16 cellular contexts compared by ENCODE assay signal in the genomic region with DNA sequence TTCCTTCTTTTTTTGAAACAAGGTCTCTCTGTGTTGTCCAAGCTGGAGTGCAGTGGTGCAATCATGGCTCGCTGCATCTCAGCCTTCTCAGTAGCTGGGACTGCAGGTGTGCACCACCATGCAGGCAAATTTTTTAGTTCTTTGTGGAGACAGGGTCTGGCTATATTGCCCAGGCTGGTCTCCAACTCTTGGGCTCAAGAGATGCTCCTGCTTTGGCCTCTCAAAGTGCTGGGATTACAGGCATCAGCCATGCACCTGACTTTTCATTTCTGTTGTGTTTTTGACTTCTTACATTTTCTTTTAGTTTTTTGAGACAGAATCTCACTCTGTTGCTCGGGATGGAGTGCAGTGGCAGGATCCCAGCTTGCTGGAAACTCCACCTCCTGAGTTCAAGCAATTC. TPM values are rescaled to one million over a fixed set of nuclear protein-coding genes. Genes with fewer than 3 reads are reported as not detected.
DNase-seq lines count a peak whose midpoint lies in the region; ATAC-seq, FAIRE-seq and TF ChIP-seq lines count a peak whose summit lies in the region.
"Not testable (repeated sequence)": the region's sequence is repeated elsewhere in the genome, so short reads cannot be mapped to it uniquely, and the experiment has no call there.
"Had no signal": no experiment of that assay in that cellular context is flagged by ENCODE, and none has a peak within 500 bp of the region (broad histone marks: within the 10 kb centered on the region; RNA-seq: fewer than 3 reads in every experiment).

No MANE protein-coding gene starts in this region.

- H3K36me3 ChIP-seq in K562 (ENCODE audit: control insufficient read depth, insufficient read depth, low read length); endodermal cell (ENCODE audit: control insufficient read depth, insufficient read depth, low read length); upper lobe of right lung: not testable (repeated sequence)

- not testable (repeated sequence) for H3K9me1 ChIP-seq in K562 (ENCODE audit: control insufficient read depth, insufficient read depth, low read length)

- H3K27me3 ChIP-seq in K562 (ENCODE audit: control insufficient read depth in 2 of 2, insufficient read depth in 2 of 2, low read length in 2 of 2); endodermal cell (ENCODE audit: control insufficient read depth, insufficient read depth, low read length, poor library complexity, severe bottlenecking); upper lobe of right lung: not testable (repeated sequence)

- TF ChIP-seq RAD21 in K562 (CRISPR knock-in tag; conservative IDR thresholded peaks at IDR 0.05 in 1 of 2, IDR thresholded peaks at IDR 0.05 in 1 of 2), result not testable (repeated sequence)

- 44% methylated on average over 2 of the region's 2 CpGs for WGBS in K562 (ENCODE audit: insufficient coverage, low coverage, missing lambda C conversion rate)
- WGBS in endodermal cell (ENCODE audit: insufficient coverage in 1 of 2, insufficient read length in 1 of 2), 2 experiments, result 85 to 89% methylated on average over 2 of the region's 2 CpGs

- H3K27me3 Mint-ChIP-seq in activated CD8-positive, alpha-beta memory T cell treated with anti-CD3 and anti-CD28 coated beads, Interleukin-2, amount 10 ng/mL, durations not matched to agents 7 days and 5 days; osteocyte (ENCODE audit: unreplicated experiment): not testable (repeated sequence)
- H3K27me3 Mint-ChIP-seq in endodermal cell (ENCODE audit: insufficient read depth), result peaks cover 15% of the 10 kb centered on the region

- not testable (repeated sequence) for BruUV-seq in K562 (replicated peaks; lab: Mats Ljungman, UMichigan)

- H3K27ac ChIP-seq in 22Rv1, result peak overlapping the region; percentile 60
- not testable (repeated sequence) for H3K27ac ChIP-seq in K562 (ENCODE audit: extremely low read depth, low read depth, low read length); endodermal cell (ENCODE audit: low read depth, low read length); upper lobe of right lung

- H3K9me3 ChIP-seq in K562 (replicated peaks; ENCODE audit: control insufficient read depth, insufficient read depth, low read depth, low read length); endodermal cell (ENCODE audit: control insufficient read depth, low read length); upper lobe of right lung: not testable (repeated sequence)

- H3K9me3 Mint-ChIP-seq in activated CD8-positive, alpha-beta memory T cell treated with anti-CD3 and anti-CD28 coated beads, Interleukin-2, amount 10 ng/mL, durations not matched to agents 7 days and 5 days (ENCODE audit: low read depth); endodermal cell; osteocyte (ENCODE audit: unreplicated experiment): not testable (repeated sequence)

- ATAC-seq in activated CD8-positive, alpha-beta memory T cell treated with anti-CD3 and anti-CD28 coated beads, Interleukin-2, amount 10 ng/mL, durations not matched to agents 7 days and 5 days; K562; upper lobe of right lung: not testable (repeated sequence)

- H3K27ac Mint-ChIP-seq in activated CD8-positive, alpha-beta memory T cell treated with anti-CD3 and anti-CD28 coated beads, Interleukin-2, amount 10 ng/mL, durations not matched to agents 7 days and 5 days; endodermal cell; osteocyte (ENCODE audit: unreplicated experiment): not testable (repeated sequence)

- intact Hi-C loops in K562 (cut with micrococcal nuclease), result loop anchor here (5.0 kb wide), 1 partner anchor 113 kb away; no protein-coding TSS in a partner anchor
- intact Hi-C loops in upper lobe of right lung (cut with DNase I), result not testable (repeated sequence)

- not testable (repeated sequence) for TF ChIP-seq POLR2A in K562 (conservative IDR thresholded peaks at IDR 0.05)

- in situ Hi-C loops in K562 (cut with MboI), result not testable (repeated sequence)

- H3K4me1 Mint-ChIP-seq in activated CD8-positive, alpha-beta memory T cell treated with anti-CD3 and anti-CD28 coated beads, Interleukin-2, amount 10 ng/mL, durations not matched to agents 7 days and 5 days, result peaks cover 20% of the 10 kb centered on the region
- not testable (repeated sequence) for H3K4me1 Mint-ChIP-seq in endodermal cell; osteocyte (ENCODE audit: unreplicated experiment)

- peak; percentile 23 for DNase-seq in activated CD8-positive, alpha-beta memory T cell treated with anti-CD3 and anti-CD28 coated beads, Interleukin-2, amount 10 ng/mL, durations not matched to agents 7 days and 5 days
- not testable (repeated sequence) for DNase-seq in K562 (ENCODE audit: extremely low read depth in 1 of 4, low spot score in 3 of 4)
- DNase-seq in endodermal cell (peak; percentile 16), islet precursor cell (peak; percentile 13), osteocyte (ENCODE audit: extremely low spot score, unreplicated experiment) (peak; percentile 15), upper lobe of right lung (peak; percentile 6)
- DNase-seq in stimulated activated CD8-positive, alpha-beta memory T cell treated with anti-CD3 and anti-CD28 coated beads, Interleukin-4, amount 100 ng/mL, for 48 hours, result peak; percentile 10

- H3K4me3 ChIP-seq in K562; endodermal cell (ENCODE audit: low read length); upper lobe of right lung: not testable (repeated sequence)

- H2AFZ ChIP-seq in K562 (ENCODE audit: low read depth, low read length), result not testable (repeated sequence)

- H3K9ac ChIP-seq in K562 (ENCODE audit: insufficient read depth in 1 of 2, low read depth in 2 of 2, low read length in 2 of 2); endodermal cell (ENCODE audit: extremely low read depth, low read length, poor library complexity, severe bottlenecking): not testable (repeated sequence)

- peaks cover 0 to 18% of the 10 kb centered on the region in 2 experiments; a peak in 2 of 5 replicates for H3K4me1 ChIP-seq in K562 (replicated peaks in 1 of 2; ENCODE audit: control insufficient read depth in 2 of 2, insufficient read depth in 2 of 2, low read length in 2 of 2)
- not testable (repeated sequence) for H3K4me1 ChIP-seq in endodermal cell (ENCODE audit: control insufficient read depth, insufficient read depth, low read length); upper lobe of right lung

- not testable (repeated sequence) for TF ChIP-seq CTCF in 22Rv1 (IDR thresholded peaks at IDR 0.05); K562 (IDR thresholded peaks at IDR 0.05 in 2 of 3, conservative IDR thresholded peaks at IDR 0.05 in 1 of 3; ENCODE audit: insufficient read depth in 2 of 3, low read depth in 1 of 3, low read length in 3 of 3); endodermal cell (conservative IDR thresholded peaks at IDR 0.05); osteocyte (IDR thresholded peaks at IDR 0.05); upper lobe of right lung (IDR thresholded peaks at IDR 0.05)

- POLR2A ChIA-PET in K562 (lab: Yijun Ruan, JAX), result not testable (repeated sequence)

- CTCF ChIA-PET in activated CD8-positive, alpha-beta memory T cell treated with anti-CD3 and anti-CD28 coated beads, Interleukin-2, amount 10 ng/mL, durations not matched to agents 7 days and 5 days (lab: Charles Lee), result interaction anchor here (1.3 kb wide), 1 partner anchor 32 kb away, joined by 3 read pairs; no protein-coding TSS in a partner anchor
- CTCF ChIA-PET in K562 (lab: Yijun Ruan, JAX; ENCODE audit: low intra/inter-chr PET ratio), result not testable (repeated sequence)

- not testable (repeated sequence) for H3K36me3 Mint-ChIP-seq in activated CD8-positive, alpha-beta memory T cell treated with anti-CD3 and anti-CD28 coated beads, Interleukin-2, amount 10 ng/mL, durations not matched to agents 7 days and 5 days; endodermal cell (ENCODE audit: low read depth); osteocyte (ENCODE audit: unreplicated experiment)

- not testable (repeated sequence) for TF ChIP-seq EP300 in K562 (IDR thresholded peaks at IDR 0.05; ENCODE audit: low read length)

- H4K20me1 ChIP-seq in K562 (replicated peaks; ENCODE audit: control insufficient read depth, insufficient read depth, low read length), result not testable (repeated sequence)

- not testable (repeated sequence) for FAIRE-seq in K562 (lab: Jason Lieb, UNC)

- not testable (repeated sequence) for H3K4me3 Mint-ChIP-seq in activated CD8-positive, alpha-beta memory T cell treated with anti-CD3 and anti-CD28 coated beads, Interleukin-2, amount 10 ng/mL, durations not matched to agents 7 days and 5 days; endodermal cell; osteocyte (ENCODE audit: unreplicated experiment)

- H3K79me2 ChIP-seq in K562 (ENCODE audit: control insufficient read depth, insufficient read depth, low read length), result not testable (repeated sequence)

- H3K4me2 ChIP-seq in K562 (ENCODE audit: insufficient read depth, low read length), result not testable (repeated sequence)

RNA-seq across cellular contexts. Expression of gene CCDC74A, which starts 2.4 kb away (rescaled TPM):
- total RNA-seq in activated CD8-positive, alpha-beta memory T cell treated with anti-CD3 and anti-CD28 coated beads, Interleukin-2, amount 10 ng/mL, durations not matched to agents 7 days and 5 days, result 1 to 10 TPM; 3.0 to 4.6 TPM
- total RNA-seq in K562 (2011; cell fraction: chromatin; rRNA removed; ENCODE audit: low replicate concordance), result 34.1 and 111 TPM in 2 replicates
- 65.5 and 86.6 TPM in 2 replicates for total RNA-seq in K562 (2011; cell fraction: nucleolus; rRNA removed)
- 51.4 and 61.8 TPM in 2 replicates for total RNA-seq in K562 (2011; cell fraction: nucleoplasm; rRNA removed)
- 19.5 and 28.0 TPM in 2 replicates for total RNA-seq in K562 (2014; rRNA removed)
- total RNA-seq in K562 (2014; rRNA removed; fragmentation: Illumina TruSeq; extraction: Trizol), result 3.7 and 4.3 TPM in 2 replicates
- total RNA-seq in K562 (2015; rRNA removed; fragmentation: Illumina TruSeq; extraction: Trizol), result 9.5 and 9.6 TPM in 2 replicates
- total RNA-seq in K562 (2021), result 12.5 and 13.1 TPM in 2 replicates
- 22.1 and 29.0 TPM in 2 replicates for polyA plus RNA-seq in K562 (2011; rRNA removed)
- 19.9 and 23.2 TPM in 2 replicates for polyA plus RNA-seq in K562 (2011; cell fraction: cytosol; rRNA removed)
- polyA plus RNA-seq in K562 (2011; cell fraction: nucleus; rRNA removed), result 128 and 170 TPM in 2 replicates
- 11.6 and 20.5 TPM in 2 replicates for polyA plus RNA-seq in K562 (2012)
- polyA plus RNA-seq in K562 (2014; fragmentation: Illumina TruSeq; extraction: Trizol), result 8.8 and 11.0 TPM in 2 replicates
- polyA plus RNA-seq in K562 (2014; fragmentation: Nextera tagmentation; extraction: Ambion mirVana), result 1 to 10 TPM; 1.1 to 1.3 TPM
- polyA plus RNA-seq in K562 (2014; rRNA removed), result 25.1 and 38.1 TPM in 2 replicates
- polyA minus RNA-seq in K562 (2011; rRNA and poly(A)+ RNA removed), result 4.6 and 4.9 TPM in 2 replicates
- 5.3 and 10.2 TPM in 2 replicates for polyA minus RNA-seq in K562 (2011; cell fraction: cytosol; rRNA and poly(A)+ RNA removed)
- 20.9 and 21.0 TPM in 2 replicates for polyA minus RNA-seq in K562 (2011; cell fraction: nucleus; rRNA and poly(A)+ RNA removed)
- 10 to 100 TPM; 17.3 to 29.9 TPM for total RNA-seq in endodermal cell
- polyA plus RNA-seq in endodermal cell (2013, experiment 1 of 2), result 42.5 TPM
- polyA plus RNA-seq in endodermal cell (2013, experiment 2 of 2), result 46.0 TPM
- 1.8 and 2.4 TPM in 2 replicates for total RNA-seq in osteocyte
- 1.2 TPM for total RNA-seq in upper lobe of right lung
- polyA plus RNA-seq: CD14-positive monocyte had no signal

RNA-seq across cellular contexts. Expression of gene MZT2A, which starts 33.1 kb away (rescaled TPM):
- 100 to 1,000 TPM; 198 to 262 TPM for total RNA-seq in activated CD8-positive, alpha-beta memory T cell treated with anti-CD3 and anti-CD28 coated beads, Interleukin-2, amount 10 ng/mL, durations not matched to agents 7 days and 5 days
- 25.8 and 78.6 TPM in 2 replicates for total RNA-seq in K562 (2011; cell fraction: chromatin; rRNA removed; ENCODE audit: low replicate concordance)
- total RNA-seq in K562 (2011; cell fraction: nucleolus; rRNA removed), result 83.4 and 85.7 TPM in 2 replicates
- total RNA-seq in K562 (2011; cell fraction: nucleoplasm; rRNA removed), result 47.7 and 51.6 TPM in 2 replicates
- 355 and 449 TPM in 2 replicates for total RNA-seq in K562 (2014; rRNA removed)
- total RNA-seq in K562 (2014; rRNA removed; fragmentation: Illumina TruSeq; extraction: Trizol), result 14.0 and 16.2 TPM in 2 replicates
- total RNA-seq in K562 (2015; rRNA removed; fragmentation: Illumina TruSeq; extraction: Trizol), result 101 and 116 TPM in 2 replicates
- 261 and 263 TPM in 2 replicates for total RNA-seq in K562 (2021)
- polyA plus RNA-seq in K562 (2011; rRNA removed), result 124 and 159 TPM in 2 replicates
- polyA plus RNA-seq in K562 (2011; cell fraction: cytosol; rRNA removed), result 129 and 471 TPM in 2 replicates
- 79.8 and 83.1 TPM in 2 replicates for polyA plus RNA-seq in K562 (2011; cell fraction: nucleus; rRNA removed)
- 211 and 226 TPM in 2 replicates for polyA plus RNA-seq in K562 (2012)
- 12.3 and 61.7 TPM in 2 replicates for polyA plus RNA-seq in K562 (2014; fragmentation: Illumina TruSeq; extraction: Trizol)
- polyA plus RNA-seq in K562 (2014; fragmentation: Nextera tagmentation; extraction: Ambion mirVana), result 10 to 100 TPM in 1 of 2 experiments, 1 to 10 TPM in 1; 5.8 to 10.8 TPM
- polyA plus RNA-seq in K562 (2014; rRNA removed), result 313 and 341 TPM in 2 replicates
- polyA minus RNA-seq in K562 (2011; rRNA and poly(A)+ RNA removed), result 11.0 and 12.8 TPM in 2 replicates
- polyA minus RNA-seq in K562 (2011; cell fraction: cytosol; rRNA and poly(A)+ RNA removed), result 40.8 and 54.0 TPM in 2 replicates
- polyA minus RNA-seq in K562 (2011; cell fraction: nucleus; rRNA and poly(A)+ RNA removed), result 29.5 and 33.0 TPM in 2 replicates
- total RNA-seq in endodermal cell, result 100 to 1,000 TPM; 133 to 144 TPM
- polyA plus RNA-seq in endodermal cell (2013, experiment 1 of 2), result 105 TPM
- 98.1 TPM for polyA plus RNA-seq in endodermal cell (2013, experiment 2 of 2)
- 106 and 110 TPM in 2 replicates for total RNA-seq in osteocyte
- 46.5 TPM for total RNA-seq in upper lobe of right lung

RNA-seq across cellular contexts. Expression of gene TUBA3D, which starts 49.3 kb away (rescaled TPM):
- not detected for total RNA-seq in activated CD8-positive, alpha-beta memory T cell treated with anti-CD3 and anti-CD28 coated beads, Interleukin-2, amount 10 ng/mL, durations not matched to agents 7 days and 5 days
- total RNA-seq in K562 (2011; cell fraction: chromatin; rRNA removed; ENCODE audit: low replicate concordance), result not detected in 2 replicates
- not detected in 2 replicates for total RNA-seq in K562 (2011; cell fraction: nucleolus; rRNA removed)
- total RNA-seq in K562 (2011; cell fraction: nucleoplasm; rRNA removed), result not detected in 2 replicates
- total RNA-seq in K562 (2014; rRNA removed) (not detected in 2 replicates), K562 (2014; rRNA removed; fragmentation: Illumina TruSeq; extraction: Trizol) (not detected in 2 replicates), K562 (2015; rRNA removed; fragmentation: Illumina TruSeq; extraction: Trizol) (not detected in 2 replicates), K562 (2021) (not detected in 2 replicates), endodermal cell (not detected), osteocyte (not detected in 2 replicates), upper lobe of right lung (not detected)
- polyA plus RNA-seq in K562 (2011; rRNA removed) (0.14 TPM in 1 of 2 replicates, not detected in the other), K562 (2014; fragmentation: Illumina TruSeq; extraction: Trizol) (not detected in 2 replicates), K562 (2014; fragmentation: Nextera tagmentation; extraction: Ambion mirVana) (not detected), K562 (2014; rRNA removed) (not detected in 2 replicates)
- 0.43 TPM in 1 of 2 replicates, not detected in the other for polyA plus RNA-seq in K562 (2011; cell fraction: cytosol; rRNA removed)
- polyA plus RNA-seq in K562 (2011; cell fraction: nucleus; rRNA removed), result 0.07 TPM in 1 of 2 replicates, not detected in the other
- polyA plus RNA-seq in K562 (2012), result 0.20 and 0.44 TPM in 2 replicates
- polyA minus RNA-seq in K562 (2011; rRNA and poly(A)+ RNA removed), result not detected in 2 replicates
- polyA minus RNA-seq in K562 (2011; cell fraction: cytosol; rRNA and poly(A)+ RNA removed), result not detected in 2 replicates
- not detected in 2 replicates for polyA minus RNA-seq in K562 (2011; cell fraction: nucleus; rRNA and poly(A)+ RNA removed)
- not detected for polyA plus RNA-seq in endodermal cell (2013, experiment 1 of 2)
- not detected for polyA plus RNA-seq in endodermal cell (2013, experiment 2 of 2)
- total RNA-seq: A673; CD4-positive, alpha-beta memory T cell; Daoy; GM23248; H4; HT-29 had no signal
- polyA plus RNA-seq: AG04450; CD14-positive monocyte; CD4-positive, alpha-beta memory T cell; GM23248 had no signal
